In the genomic region with DNA sequence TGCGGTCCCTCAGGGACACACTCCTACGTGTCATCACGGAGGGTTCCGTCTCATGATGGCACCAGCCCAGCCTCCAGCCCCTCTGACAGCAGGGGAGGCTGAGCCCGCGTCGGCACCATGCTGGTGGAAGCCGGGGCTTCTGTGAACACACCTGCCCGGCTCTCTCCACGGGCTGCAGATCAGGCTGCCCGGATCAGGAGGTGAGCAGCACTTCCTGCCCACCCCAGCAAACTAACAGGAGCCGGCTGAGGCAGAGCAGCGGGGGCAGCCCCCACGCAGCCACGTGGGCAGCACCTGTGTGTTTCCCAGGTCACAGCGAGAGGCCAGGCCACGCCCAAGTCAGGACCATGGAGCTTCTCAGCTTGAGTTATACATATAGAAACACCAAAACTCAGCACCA, we compare ENCODE assay signal across 26 cellular contexts.
DNase-seq lines count a peak whose midpoint lies in the region; ATAC-seq and TF ChIP-seq lines count a peak whose summit lies in the region.
"Had no signal": no experiment of that assay in that cellular context is flagged by ENCODE, and none has a peak within 500 bp of the region (broad histone marks: within the 10 kb centered on the region; RNA-seq: fewer than 3 reads in every experiment).

No MANE protein-coding gene starts in this region.

- H3K27me3 ChIP-seq in sigmoid colon = peaks cover 0 to 23% (median 0%) of the 10 kb centered on the region in 3 donors
- H3K27me3 ChIP-seq: ovary, right lobe of liver, uterus had no signal

- no peaks in the 10 kb centered on the region for H3K36me3 ChIP-seq in sigmoid colon
- H3K36me3 ChIP-seq: lower lobe of right lung, ovary, right lobe of liver, uterus had no signal

- no peak for ATAC-seq in GM18870 (IDR thresholded peaks at IDR 0.05; ENCODE audit: unreplicated experiment)
- ATAC-seq: lower lobe of right lung; natural killer cell treated with Interleukin-12 subunit alpha and Interleukin-12 subunit beta and Interleukin-15 and Interleukin-18, amount 100 ng/mL, for 72 hours; right lobe of liver; stimulated activated effector memory CD8-positive, alpha-beta T cell treated with anti-CD3 and anti-CD28 coated beads, Interleukin-12 subunit alpha, Interleukin-12 subunit beta, amount 100 ng/mL, for 72 hours had no signal

- TF ChIP-seq POLR2A in sigmoid colon (IDR thresholded peaks at IDR 0.05) = no peak

- DNase-seq in NCI-H1417 (lab: John Stamatoyannopoulos, UW) = peak; percentile 7 to 65 (median 36)
- DNase-seq in NCI-H1417 treated with DMSO at 0.1 percent for 48 hours (lab: John Stamatoyannopoulos, UW) = no peak
- peak; percentile 86 for DNase-seq in NCI-H146 (lab: John Stamatoyannopoulos, UW)
- peak; percentile 46 for DNase-seq in ecto neural progenitor cell (ENCODE audit: low spot score)
- DNase-seq in sigmoid colon = peak; percentile 49
- no peak for DNase-seq in Ammon's horn (ENCODE audit: low spot score)
- no peak for DNase-seq in NCI-H187 treated with DMSO at 0.1 percent for 48 hours (lab: John Stamatoyannopoulos, UW)
- DNase-seq: 8988T; activated CD4-positive, alpha-beta T cell treated with anti-CD3 and anti-CD28 coated beads, Interleukin-2, amount 50 U/mL, for 4 hours; activated CD4-positive, CD25-positive, alpha-beta regulatory T cell; CD4-positive, alpha-beta memory T cell; DMS 273 treated with DMSO at 0.1 percent for 48 hours; effector memory CD4-positive, alpha-beta T cell; erythroblast; H7; lower lobe of right lung; NCI-H1048; NCI-H774; stimulated activated CD4-positive, alpha-beta T cell treated with anti-CD3 and anti-CD28 coated beads, Interleukin-4, amount 100 ng/mL, for 24 hours; uterus had no signal

- TF ChIP-seq CTCF in sigmoid colon (IDR thresholded peaks at IDR 0.05) = no peak

- intact Hi-C loops in sigmoid colon (cut with DNase I) = no loop called here

- H3K4me1 ChIP-seq in sigmoid colon = no peaks in the 10 kb centered on the region
- H3K4me1 ChIP-seq: lower lobe of right lung, right lobe of liver, uterus had no signal

- H3K4me3 ChIP-seq in sigmoid colon = no peak overlapping the region
- H3K4me3 ChIP-seq: lower lobe of right lung, ovary, right lobe of liver, SK-N-MC, uterus had no signal

- TF ChIP-seq EP300 in sigmoid colon (IDR thresholded peaks at IDR 0.05) = no peak

- no peak overlapping the region for H3K27ac ChIP-seq in sigmoid colon
- H3K27ac ChIP-seq: lower lobe of right lung, ovary, right lobe of liver, SK-N-MC, uterus had no signal

- whole genome bisulfite sequencing in sigmoid colon, 2 donors = 75 to 76% methylated on average over 17 of the region's 17 CpGs

- H3K9me3 ChIP-seq in sigmoid colon = no peaks in the 10 kb centered on the region
- H3K9me3 ChIP-seq: lower lobe of right lung, ovary, right lobe of liver, uterus had no signal

Comparison
In these comparisons a context has a peak if more than half of its experiments do, and no peak if none do; other contexts are left out.
1. DNase-seq: peak in NCI-H1417 (3 of 3), NCI-H146 (single experiment), ecto neural progenitor cell (single experiment) and sigmoid colon (single experiment); none in NCI-H1417 treated with DMSO at 0.1 percent for 48 hours (single experiment), Ammon's horn (single experiment) and NCI-H187 treated with DMSO at 0.1 percent for 48 hours (single experiment).